ENCODE assay signal across 8 cellular contexts in genomic region chr2:143259368-143259958, GRCh38.
DNase-seq lines count a peak whose midpoint lies in the region; ATAC-seq, FAIRE-seq and TF ChIP-seq lines count a peak whose summit lies in the region.

No MANE protein-coding gene starts in this region.

- H3K36me3 Mint-ChIP-seq in activated T-cell treated with anti-CD3 and anti-CD28 coated beads, Interleukin-2, amount 50 U/mL, for 24 hours (ENCODE audit: low read depth), result peaks cover 22% of the 10 kb centered on the region
- no peaks in the 10 kb centered on the region for H3K36me3 Mint-ChIP-seq in neural crest cell (ENCODE audit: low read depth)

- H3K9me3 Mint-ChIP-seq in activated T-cell treated with anti-CD3 and anti-CD28 coated beads, Interleukin-2, amount 50 U/mL, for 24 hours, result peaks cover 2% of the 10 kb centered on the region
- H3K9me3 Mint-ChIP-seq in neural crest cell, result peaks cover 6% of the 10 kb centered on the region

- H3K27ac Mint-ChIP-seq in activated T-cell treated with anti-CD3 and anti-CD28 coated beads, Interleukin-2, amount 50 U/mL, for 24 hours, result peak overlapping the region; percentile 94
- H3K27ac Mint-ChIP-seq in neural crest cell (ENCODE audit: unreplicated experiment), result no peak overlapping the region

- intact Hi-C loops in esophagus squamous epithelium (cut with DNase I), result loop anchor here (10.0 kb wide), 1 partner anchor 225 kb away; no protein-coding TSS in a partner anchor

- H3K4me3 ChIP-seq in BE2C (ENCODE audit: low read depth, low read length) (no peak overlapping the region; the same call in 1 of the 2 replicates), esophagus squamous epithelium (peak overlapping the region in 1 of 4 donors; percentile 33)

- H3K27me3 ChIP-seq in BE2C (no peaks in the 10 kb centered on the region), esophagus squamous epithelium (no peaks in the 10 kb centered on the region)

- 4 to 5% methylated on average over 5 of the region's 5 CpGs for whole genome bisulfite sequencing in esophagus squamous epithelium, 2 donors

- no peaks in the 10 kb centered on the region for H3K27me3 Mint-ChIP-seq in activated T-cell treated with anti-CD3 and anti-CD28 coated beads, Interleukin-2, amount 50 U/mL, for 24 hours
- H3K27me3 Mint-ChIP-seq in neural crest cell (ENCODE audit: low read depth), result no peaks in the 10 kb centered on the region

- H3K4me1 ChIP-seq in BE2C, result no peaks in the 10 kb centered on the region
- peaks cover 0 to 7% (median 0%) of the 10 kb centered on the region in 3 donors for H3K4me1 ChIP-seq in esophagus squamous epithelium

- H3K9me3 ChIP-seq in BE2C (no peaks in the 10 kb centered on the region), esophagus squamous epithelium (no peaks in the 10 kb centered on the region)

- H3K36me3 ChIP-seq in BE2C (no peaks in the 10 kb centered on the region), esophagus squamous epithelium (no peaks in the 10 kb centered on the region)

- H3K4me3 Mint-ChIP-seq in activated T-cell treated with anti-CD3 and anti-CD28 coated beads, Interleukin-2, amount 50 U/mL, for 24 hours, result peak overlapping the region; percentile 70
- no peak overlapping the region for H3K4me3 Mint-ChIP-seq in neural crest cell

- H3K4me1 Mint-ChIP-seq in activated T-cell treated with anti-CD3 and anti-CD28 coated beads, Interleukin-2, amount 50 U/mL, for 24 hours (ENCODE audit: low read depth), result peaks cover 87% of the 10 kb centered on the region
- H3K4me1 Mint-ChIP-seq in neural crest cell, result peaks cover 10% of the 10 kb centered on the region

- peak; percentile 46 for ATAC-seq in GM18870 (IDR thresholded peaks at IDR 0.05; ENCODE audit: unreplicated experiment)

- no peak overlapping the region for H3K27ac ChIP-seq in esophagus squamous epithelium
- H3K27ac ChIP-seq in substantia nigra (ENCODE audit: low read depth, low read length, poor library complexity, severe bottlenecking), result no peak overlapping the region

- no peak for FAIRE-seq in HTR-8/SVneo (lab: Jason Lieb, UNC)

- peak; percentile 69 for TF ChIP-seq CTCF in BE2C (IDR thresholded peaks at IDR 0.05; ENCODE audit: low read depth, low read length)
- TF ChIP-seq CTCF in esophagus squamous epithelium (IDR thresholded peaks at IDR 0.05), result peak; percentile 51 to 74 (median 62)
- peak; percentile 86 for TF ChIP-seq CTCF in neural crest cell (conservative IDR thresholded peaks at IDR 0.05)

- TF ChIP-seq POLR2A in esophagus squamous epithelium (IDR thresholded peaks at IDR 0.05), result no peak

- DNase-seq in BE2C, result peak; percentile 46
- DNase-seq in HTR-8/SVneo (ENCODE audit: insufficient read length, low spot score), result peak; percentile 18
- peak; percentile 89 for DNase-seq in OCI-M1 (lab: John Stamatoyannopoulos, UW)
- DNase-seq in activated T-cell treated with anti-CD3 and anti-CD28 coated beads, Interleukin-2, amount 50 U/mL, for 24 hours, result peak; percentile 69
- DNase-seq in esophagus squamous epithelium (lab: John Stamatoyannopoulos, UW), result no peak
- peak; percentile 57 for DNase-seq in neural crest cell (ENCODE audit: low read depth, low spot score)
- DNase-seq in substantia nigra (lab: John Stamatoyannopoulos, UW), result peak in 35 of 49 donors; percentile 0 to 59 (median 14)
